ENCODE assay signal across 17 cellular contexts in the genomic region with DNA sequence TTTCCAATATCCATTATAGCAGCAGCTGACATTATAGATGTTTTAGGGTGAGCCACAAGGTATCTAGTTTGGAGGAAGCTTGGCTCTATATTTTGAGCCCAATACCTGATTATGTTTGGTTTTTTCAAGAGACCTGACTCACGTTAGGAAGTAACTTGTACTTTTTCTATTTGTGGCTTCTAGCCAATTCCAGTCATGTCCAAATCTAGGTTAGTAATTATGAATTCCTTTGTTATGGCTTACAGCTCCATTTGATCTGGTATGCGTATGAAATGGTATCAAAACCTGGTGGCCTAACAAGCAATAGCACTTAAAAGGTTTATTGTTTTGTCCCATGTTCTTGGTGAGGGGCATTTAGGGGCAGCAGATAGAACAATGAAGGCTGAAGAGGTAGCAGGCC.
"Had no signal": no experiment of that assay in that cellular context is flagged by ENCODE, and none has a peak within 500 bp of the region (broad histone marks: within the 10 kb centered on the region; RNA-seq: fewer than 3 reads in every experiment).

No MANE protein-coding gene starts in this region.

- H3K4me3 ChIP-seq: ascending aorta, mucosa of descending colon, skin epidermis, transverse colon had no signal

- H3K36me3 ChIP-seq: ascending aorta, neutrophil, transverse colon had no signal

- DNase-seq: activated naive CD4-positive, alpha-beta T cell treated with anti-CD3 and anti-CD28 coated beads for 36 hours; activated naive CD8-positive, alpha-beta T cell treated with anti-CD3 and anti-CD28 coated beads, Interleukin-2, amount 50 U/mL, for 24 hours; islet precursor cell; mucosa of descending colon; naive thymus-derived CD4-positive, alpha-beta T cell; right cardiac atrium; stimulated activated CD4-positive, alpha-beta T cell treated with anti-CD3 and anti-CD28 coated beads, Interleukin-4, amount 100 ng/mL, for 4 hours; stimulated activated CD8-positive, alpha-beta memory T cell treated with anti-CD3 and anti-CD28 coated beads, Interleukin-4, amount 100 ng/mL, for 48 hours; stimulated activated naive CD4-positive, alpha-beta T cell treated with Interleukin-2 at 50 U/mL for 16 hours; transverse colon had no signal

- ATAC-seq: activated CD4-positive, CD25-positive, alpha-beta regulatory T cell treated with anti-CD3 and anti-CD28 coated beads, Interleukin-2, amount 50 U/mL, for 24 hours; activated naive CD8-positive, alpha-beta T cell treated with anti-CD3 and anti-CD28 coated beads, Interleukin-2, amount 50 U/mL, for 24 hours; activated T-helper 17 cell treated with anti-CD3 and anti-CD28 coated beads, Interleukin-2, amount 50 U/mL, for 72 hours; left lobe of liver; mucosa of descending colon; naive thymus-derived CD4-positive, alpha-beta T cell; right cardiac atrium had no signal

- H3K9me3 ChIP-seq: ascending aorta, mucosa of descending colon, neutrophil, transverse colon had no signal

- H3K4me1 ChIP-seq: ascending aorta, parathyroid adenoma, transverse colon had no signal

- H3K27me3 ChIP-seq: ascending aorta, neutrophil, transverse colon had no signal

- H3K27ac ChIP-seq: ascending aorta, neutrophil, parathyroid adenoma, skin epidermis, transverse colon had no signal
